ENCODE assay signal across 8 cellular contexts in the genomic region with DNA sequence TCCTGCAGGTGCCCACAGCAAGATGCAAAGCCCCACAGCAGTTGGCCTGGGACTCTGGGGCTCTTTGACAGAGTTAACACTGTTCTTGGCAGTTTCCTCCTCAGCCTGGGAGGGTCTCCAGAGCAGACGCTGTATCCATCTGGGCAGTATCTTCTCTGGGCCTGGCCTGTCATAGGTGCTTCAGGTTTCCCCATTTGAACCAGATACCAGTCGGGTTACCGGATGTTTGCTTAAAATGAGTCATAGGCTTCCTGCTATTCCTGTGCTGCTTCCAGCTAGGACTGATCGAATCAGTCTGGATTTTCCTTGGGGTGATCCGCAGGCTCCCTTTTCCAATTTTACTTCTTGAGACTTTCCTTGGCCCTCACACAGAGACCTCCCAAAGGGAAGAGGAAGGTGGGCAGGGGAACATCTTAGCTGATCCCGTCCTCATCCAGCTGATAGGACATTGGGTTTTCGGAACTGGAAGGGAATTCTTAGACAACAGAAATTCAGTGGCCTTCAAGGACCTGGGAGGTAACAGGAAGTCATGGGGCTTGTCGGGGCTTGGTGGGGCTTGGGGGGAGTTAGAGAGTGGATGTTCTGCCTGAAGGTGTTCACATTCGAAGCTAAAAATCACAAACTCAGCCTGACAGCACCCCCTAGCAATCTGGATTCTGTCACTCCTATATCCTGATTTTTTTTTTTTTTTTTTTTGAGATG. TPM values are rescaled to one million over a fixed set of nuclear protein-coding genes. Genes with fewer than 3 reads are reported as not detected.
A peak's percentile ranks its signal among the peaks of the same experiment; 100 is the strongest.
DNase-seq lines count a peak whose midpoint lies in the region; ATAC-seq and TF ChIP-seq lines count a peak whose summit lies in the region.

No MANE protein-coding gene starts in this region.

- H3K9me3 ChIP-seq in SK-N-SH (no peaks in the 10 kb centered on the region), psoas muscle (no peaks in the 10 kb centered on the region)

- H3K9ac ChIP-seq in SK-N-SH = peak overlapping the region; percentile 58; the same call in 1 of the 2 replicates

- no peaks in the 10 kb centered on the region for H3K9me3 Mint-ChIP-seq in activated CD4-positive, alpha-beta T cell treated with anti-CD3 and anti-CD28 coated beads, Interleukin-2, amount 10 ng/mL, durations not matched to agents 7 days and 5 days

- H3K4me3 Mint-ChIP-seq in activated CD4-positive, alpha-beta T cell treated with anti-CD3 and anti-CD28 coated beads, Interleukin-2, amount 10 ng/mL, durations not matched to agents 7 days and 5 days = peak overlapping the region; percentile 36

- no peaks in the 10 kb centered on the region for H4K20me1 ChIP-seq in SK-N-SH (ENCODE audit: insufficient read depth)

- POLR2A ChIA-PET in activated CD4-positive, alpha-beta T cell treated with anti-CD3 and anti-CD28 coated beads, Interleukin-2, amount 10 ng/mL, durations not matched to agents 7 days and 5 days (lab: Charles Lee) = no interaction called here
- POLR2A ChIA-PET in SK-N-SH (lab: Yijun Ruan, JAX) = no interaction called here

- H3K4me1 Mint-ChIP-seq in activated CD4-positive, alpha-beta T cell treated with anti-CD3 and anti-CD28 coated beads, Interleukin-2, amount 10 ng/mL, durations not matched to agents 7 days and 5 days = peaks cover 34% of the 10 kb centered on the region

- H3K27ac Mint-ChIP-seq in activated CD4-positive, alpha-beta T cell treated with anti-CD3 and anti-CD28 coated beads, Interleukin-2, amount 10 ng/mL, durations not matched to agents 7 days and 5 days = peak overlapping the region; percentile 88

- H3K27ac ChIP-seq in SK-N-SH (ENCODE audit: low read depth in 2 of 2, low read length in 1 of 2) = peak overlapping the region; percentile 76 to 86
- peak overlapping the region; percentile 54 for H3K27ac ChIP-seq in psoas muscle

- H3K4me3 ChIP-seq in SK-N-SH (ENCODE audit: low read depth in 2 of 2, low read length in 1 of 2) (no peak overlapping the region), fibroblast of mammary gland (ENCODE audit: control insufficient read depth, low read depth, low read length) (no peak overlapping the region), psoas muscle (no peak overlapping the region)

- H3K27me3 ChIP-seq in SK-N-SH (ENCODE audit: insufficient read depth) = no peaks in the 10 kb centered on the region
- no peaks in the 10 kb centered on the region for H3K27me3 ChIP-seq in psoas muscle (ENCODE audit: insufficient read depth in 3 of 3, low read length in 2 of 3)

- DNase-seq in activated CD4-positive, alpha-beta T cell treated with anti-CD3 and anti-CD28 coated beads, Interleukin-2, amount 10 ng/mL, durations not matched to agents 7 days and 5 days = no peak
- no peak for DNase-seq in activated CD4-positive, alpha-beta T cell treated with anti-CD3 and anti-CD28 coated beads, Interleukin-2, amount 50 U/mL, for 4 hours
- DNase-seq in SK-N-SH (no peak), fibroblast of mammary gland (ENCODE audit: low read depth) (peak; percentile 67), psoas muscle (no peak), NCI-H1092 treated with DMSO at 0.1 percent for 48 hours (lab: John Stamatoyannopoulos, UW) (no peak)

- H3K27me3 Mint-ChIP-seq in activated CD4-positive, alpha-beta T cell treated with anti-CD3 and anti-CD28 coated beads, Interleukin-2, amount 10 ng/mL, durations not matched to agents 7 days and 5 days = no peaks in the 10 kb centered on the region

- H3K9me2 ChIP-seq in SK-N-SH = no peaks in the 10 kb centered on the region

- H3K36me3 ChIP-seq in SK-N-SH (replicated peaks in 1 of 2; ENCODE audit: control insufficient read depth in 1 of 2, insufficient read depth in 2 of 2, low read length in 1 of 2) (peaks cover 0 to 3% of the 10 kb centered on the region in 2 experiments), psoas muscle (ENCODE audit: insufficient read depth in 1 of 2, low read depth in 1 of 2) (peaks cover 0 to 16% of the 10 kb centered on the region in 2 donors)

- CTCF ChIA-PET in activated CD4-positive, alpha-beta T cell treated with anti-CD3 and anti-CD28 coated beads, Interleukin-2, amount 10 ng/mL, durations not matched to agents 7 days and 5 days (lab: Charles Lee) = interaction anchor here (0.6 to 1.2 kb wide), 4 partner anchors 28 to 242 kb away, joined by 3 to 4 read pairs (median 3); no protein-coding TSS in a partner anchor
- CTCF ChIA-PET in SK-N-SH (lab: Yijun Ruan, JAX) = no interaction called here

- H3K4me1 ChIP-seq in SK-N-SH (ENCODE audit: control insufficient read depth in 1 of 2, insufficient read depth in 2 of 2, low read depth in 1 of 2, low read length in 1 of 2) (peaks cover 4 to 5% of the 10 kb centered on the region in 2 experiments; a peak in 2 of 4 replicates), psoas muscle (peaks cover 8% of the 10 kb centered on the region)

- no peak for TF ChIP-seq EP300 in SK-N-SH (IDR thresholded peaks at IDR 0.05; ENCODE audit: borderline replicate concordance in 1 of 2, low read depth in 1 of 2, low read length in 1 of 2)

- H2AFZ ChIP-seq in SK-N-SH (ENCODE audit: low read depth) = no peak overlapping the region

- intact Hi-C loops in psoas muscle (cut with DNase I) = loop anchor here in 1 of 2 donors (1.0 kb wide), 1 partner anchor 13 kb away; a partner anchor contains a TSS

- WGBS in SK-N-SH (ENCODE audit: low lambda C conversion rate) = 9% methylated on average over 8 of the region's 9 CpGs
- 69 to 76% (median 73%) methylated on average over 9 of the region's 9 CpGs for WGBS in psoas muscle, 3 donors

- peaks cover 18% of the 10 kb centered on the region for H3F3A ChIP-seq in SK-N-SH (replicated peaks; ENCODE audit: insufficient read depth)

- peaks cover 10% of the 10 kb centered on the region for H3K36me3 Mint-ChIP-seq in activated CD4-positive, alpha-beta T cell treated with anti-CD3 and anti-CD28 coated beads, Interleukin-2, amount 10 ng/mL, durations not matched to agents 7 days and 5 days (ENCODE audit: low read depth)

- peak overlapping the region; percentile 63; the same call in 1 of the 2 replicates for H3K4me2 ChIP-seq in SK-N-SH

- no peak for ATAC-seq in psoas muscle
- no peak for ATAC-seq in HG02885 (IDR thresholded peaks at IDR 0.05; ENCODE audit: poor library complexity, unreplicated experiment)
- no peak for ATAC-seq in GM21515 (IDR thresholded peaks at IDR 0.05; ENCODE audit: unreplicated experiment)

- TF ChIP-seq CTCF in SK-N-SH (IDR thresholded peaks at IDR 0.05) (no peak), fibroblast of mammary gland (conservative IDR thresholded peaks at IDR 0.05; ENCODE audit: control insufficient read depth, insufficient read depth, low read depth, low read length) (no peak), psoas muscle (IDR thresholded peaks at IDR 0.05) (no peak)

- TF ChIP-seq RAD21 in SK-N-SH (IDR thresholded peaks at IDR 0.05; ENCODE audit: low read length) = no peak

- peaks cover 23% of the 10 kb centered on the region for H3K79me2 ChIP-seq in SK-N-SH (ENCODE audit: insufficient read depth)

TF ChIP-seq in SK-N-SH, 30 proteins besides CTCF, POLR2A, EP300 and RAD21 (continues in another document):
- TF ChIP-seq FOSL2 (IDR thresholded peaks at IDR 0.05; ENCODE audit: borderline replicate concordance, low read depth) (peak; percentile 53; the same call in 1 of the 2 replicates), JUND (IDR thresholded peaks at IDR 0.05) (peak; percentile 60), TCF12 (IDR thresholded peaks at IDR 0.05) (peak; percentile 78), GABPA (IDR thresholded peaks at IDR 0.05; ENCODE audit: low read depth) (peak; percentile 39), POLR2AphosphoS5 (IDR thresholded peaks at IDR 0.05; ENCODE audit: low read depth, low read length) (peak; percentile 35; the same call in 1 of the 2 replicates)
- TF ChIP-seq, protein P1, sequence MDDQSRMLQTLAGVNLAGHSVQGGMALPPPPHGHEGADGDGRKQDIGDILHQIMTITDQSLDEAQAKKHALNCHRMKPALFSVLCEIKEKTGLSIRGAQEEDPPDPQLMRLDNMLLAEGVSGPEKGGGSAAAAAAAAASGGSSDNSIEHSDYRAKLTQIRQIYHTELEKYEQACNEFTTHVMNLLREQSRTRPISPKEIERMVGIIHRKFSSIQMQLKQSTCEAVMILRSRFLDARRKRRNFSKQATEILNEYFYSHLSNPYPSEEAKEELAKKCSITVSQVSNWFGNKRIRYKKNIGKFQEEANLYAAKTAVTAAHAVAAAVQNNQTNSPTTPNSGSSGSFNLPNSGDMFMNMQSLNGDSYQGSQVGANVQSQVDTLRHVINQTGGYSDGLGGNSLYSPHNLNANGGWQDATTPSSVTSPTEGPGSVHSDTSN (IDR thresholded peaks at IDR 0.05) = peak; percentile 26; the same call in 1 of the 2 replicates
- TF ChIP-seq, protein P2, sequence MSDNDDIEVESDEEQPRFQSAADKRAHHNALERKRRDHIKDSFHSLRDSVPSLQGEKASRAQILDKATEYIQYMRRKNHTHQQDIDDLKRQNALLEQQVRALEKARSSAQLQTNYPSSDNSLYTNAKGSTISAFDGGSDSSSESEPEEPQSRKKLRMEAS (IDR thresholded peaks at IDR 0.05; ENCODE audit: low read depth) = no peak

RNA-seq across cellular contexts. Expression of a gene that starts 2.4 kb away (rescaled TPM):
- total RNA-seq in activated CD4-positive, alpha-beta T cell treated with anti-CD3 and anti-CD28 coated beads, Interleukin-2, amount 10 ng/mL, durations not matched to agents 7 days and 5 days = 100 to 1,000 TPM; 113 to 117 TPM
- polyA plus RNA-seq in SK-N-SH (2012; rRNA removed) (65.8 and 67.1 TPM in 2 replicates), psoas muscle (10 to 100 TPM; 26.2 to 51.8 (median 51.3) TPM)
- 31.3 and 43.2 TPM in 2 replicates for polyA plus RNA-seq in SK-N-SH (2012; cell fraction: cytosol; rRNA removed)
- polyA plus RNA-seq in SK-N-SH (2012; cell fraction: nucleus; rRNA removed) = 106 and 141 TPM in 2 replicates
- 10 to 100 TPM; 31.9 to 48.8 (median 40.8) TPM for total RNA-seq in psoas muscle

RNA-seq across cellular contexts. Expression of a gene that starts 12.9 kb away (rescaled TPM):
- 10 to 100 TPM; 48.9 to 49.3 TPM for total RNA-seq in activated CD4-positive, alpha-beta T cell treated with anti-CD3 and anti-CD28 coated beads, Interleukin-2, amount 10 ng/mL, durations not matched to agents 7 days and 5 days
- 21.7 and 27.1 TPM in 2 replicates for polyA plus RNA-seq in SK-N-SH (2012; rRNA removed)
- polyA plus RNA-seq in SK-N-SH (2012; cell fraction: cytosol; rRNA removed) = 11.6 and 17.6 TPM in 2 replicates
- 44.4 and 48.1 TPM in 2 replicates for polyA plus RNA-seq in SK-N-SH (2012; cell fraction: nucleus; rRNA removed)
- total RNA-seq in psoas muscle = 10 to 100 TPM; 32.0 to 34.1 (median 33.1) TPM
- 10 to 100 TPM; 12.0 to 31.0 (median 17.8) TPM for polyA plus RNA-seq in psoas muscle

RNA-seq across cellular contexts. Expression of a gene that starts 47.7 kb away (rescaled TPM):
- under 1 TPM; 0.17 to 0.35 TPM for total RNA-seq in activated CD4-positive, alpha-beta T cell treated with anti-CD3 and anti-CD28 coated beads, Interleukin-2, amount 10 ng/mL, durations not matched to agents 7 days and 5 days
- polyA plus RNA-seq in SK-N-SH (2012; rRNA removed) (0.03 and 0.08 TPM in 2 replicates), psoas muscle (1 to 10 TPM in 1 of 3 donors, under 1 TPM in 2; 0.42 to 1.9 (median 0.62) TPM)
- 0.01 and 0.08 TPM in 2 replicates for polyA plus RNA-seq in SK-N-SH (2012; cell fraction: cytosol; rRNA removed)
- 0.69 and 0.72 TPM in 2 replicates for polyA plus RNA-seq in SK-N-SH (2012; cell fraction: nucleus; rRNA removed)
- 1 to 10 TPM in 2 of 4 donors, under 1 TPM in 2; 0.32 to 2.0 (median 1.2) TPM for total RNA-seq in psoas muscle
